2 cellular contexts compared by ENCODE assay signal in the genomic region with DNA sequence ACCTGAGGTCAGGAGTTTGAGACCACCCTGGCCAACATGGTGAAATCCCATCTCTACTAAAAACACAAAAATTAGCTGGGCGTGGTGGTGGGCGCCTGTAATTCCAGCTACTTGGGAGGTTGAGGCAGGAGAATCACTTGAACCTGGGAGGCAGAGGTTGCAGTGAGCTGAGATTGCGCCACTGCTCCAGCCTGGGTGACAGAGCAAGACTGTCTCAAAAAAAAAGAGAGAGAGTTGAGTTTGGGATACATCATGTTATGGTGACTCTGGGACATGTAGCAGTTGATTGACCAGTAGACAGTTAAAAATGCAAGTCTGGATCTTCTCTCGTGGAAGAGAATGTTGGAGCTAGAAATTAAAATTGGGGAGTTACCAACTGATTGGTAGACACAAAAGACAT. TPM values are rescaled to one million over a fixed set of nuclear protein-coding genes. Genes with fewer than 3 reads are reported as not detected.
"Had no signal": no experiment of that assay in that cellular context is flagged by ENCODE, and none has a peak within 500 bp of the region (broad histone marks: within the 10 kb centered on the region; RNA-seq: fewer than 3 reads in every experiment).

No MANE protein-coding gene starts in this region.

RNA-seq across cellular contexts. Expression of gene NRROS, which starts 1.6 kb away (rescaled TPM):
- total RNA-seq: astrocyte had no signal
- polyA plus RNA-seq: smooth muscle cell had no signal
